In the genomic region with DNA sequence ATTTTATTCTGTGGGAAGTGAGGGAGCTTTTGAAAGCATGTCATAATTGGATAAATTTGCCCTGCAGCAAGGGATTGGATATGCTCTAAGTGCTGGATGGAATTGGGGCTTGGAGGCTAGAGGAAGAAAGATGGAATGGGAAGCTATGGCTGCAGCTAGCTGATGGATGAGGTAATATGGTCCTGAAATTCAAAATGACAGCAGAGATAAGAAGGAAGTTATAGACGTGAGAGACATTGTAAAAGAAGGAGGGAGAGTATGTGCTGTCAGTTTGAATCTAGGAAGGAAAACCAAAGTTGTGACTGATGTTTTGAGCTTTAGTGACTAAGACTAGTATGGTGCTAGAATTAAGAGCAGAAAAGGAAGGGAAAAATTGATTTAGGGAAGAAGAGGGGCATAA, we compare ENCODE assay signal across 5 cellular contexts.
"Had no signal": no experiment of that assay in that cellular context is flagged by ENCODE, and none has a peak within 500 bp of the region (broad histone marks: within the 10 kb centered on the region; RNA-seq: fewer than 3 reads in every experiment).

No MANE protein-coding gene starts in this region.

- DNase-seq: IMR-90, KBM-7 had no signal

- H3K27me3 Mint-ChIP-seq: IgD-negative memory B cell had no signal

- H3K4me1 Mint-ChIP-seq: IgD-negative memory B cell had no signal

- H3K4me3 ChIP-seq: K562 had no signal

- H3K36me3 Mint-ChIP-seq: IgD-negative memory B cell had no signal

- H3K27ac ChIP-seq: HL-60 had no signal
